Comparison of ENCODE assay signal across 12 cellular contexts in the genomic region with DNA sequence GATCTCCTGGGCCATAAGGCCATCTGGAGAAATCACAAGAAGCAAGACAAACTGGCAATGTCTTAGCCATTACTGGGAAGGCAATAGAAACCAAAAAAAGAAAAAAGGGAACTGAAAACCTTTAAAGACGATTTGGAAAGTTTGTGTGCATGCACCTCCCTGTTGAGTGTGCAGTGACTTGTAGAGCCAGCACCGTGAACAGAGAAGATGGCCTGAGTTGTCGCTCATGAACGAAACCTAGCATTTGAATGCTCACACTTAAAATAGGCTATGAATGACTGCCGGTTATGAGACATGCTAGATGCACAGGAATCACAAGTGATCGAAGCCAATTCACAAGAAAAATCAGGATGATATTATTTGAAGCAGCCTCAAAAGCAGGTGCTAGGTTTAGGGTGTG.
DNase-seq lines count a peak whose midpoint lies in the region; ATAC-seq and TF ChIP-seq lines count a peak whose summit lies in the region.
"Had no signal": no experiment of that assay in that cellular context is flagged by ENCODE, and none has a peak within 500 bp of the region (broad histone marks: within the 10 kb centered on the region; RNA-seq: fewer than 3 reads in every experiment).

No MANE protein-coding gene starts in this region.

- H3K27ac ChIP-seq in OCI-LY7 (ENCODE audit: low read depth, low read length, poor library complexity, severe bottlenecking), result peak overlapping the region; percentile 96
- H3K27ac ChIP-seq: VCaP had no signal

- H3K4me1 Mint-ChIP-seq in MCF 10A (ENCODE audit: insufficient read depth, unreplicated experiment), result no peaks in the 10 kb centered on the region

- TF ChIP-seq CTCF in GM10266 (IDR thresholded peaks at IDR 0.05; ENCODE audit: control insufficient read depth, insufficient read depth, low read depth, missing control alignments), result no peak
- TF ChIP-seq CTCF in OCI-LY7 (conservative IDR thresholded peaks at IDR 0.05; ENCODE audit: low read length), result no peak
- TF ChIP-seq CTCF in MCF 10A (IDR thresholded peaks at IDR 0.05; ENCODE audit: unreplicated experiment), result no peak
- TF ChIP-seq CTCF in omental fat pad (IDR thresholded peaks at IDR 0.05), result no peak

- H3K9me3 ChIP-seq in OCI-LY7 (ENCODE audit: low read length), result peaks cover 23% of the 10 kb centered on the region; the same call in 1 of the 2 replicates

- intact Hi-C loops in OCI-LY7 (cut with micrococcal nuclease; ENCODE audit: unreplicated experiment), result loop anchor here (1.0 to 5.0 kb wide), 6 partner anchors 16 to 165 kb away; partner anchors contain the start of gene ADO
- intact Hi-C loops in MCF 10A (cut with micrococcal nuclease), result no loop called here

- H3K4me2 ChIP-seq in OCI-LY7 (ENCODE audit: low read length), result peak overlapping the region; percentile 71

- peak overlapping the region; percentile 68; the same call in 1 of the 2 replicates for H2AFZ ChIP-seq in OCI-LY7 (ENCODE audit: low read length)

- CTCF ChIA-PET in OCI-LY7 (lab: Charles Lee; ENCODE audit: unreplicated experiment), result no interaction called here
- CTCF ChIA-PET in MCF 10A (lab: Yijun Ruan, JAX), result interaction anchor here (1.5 kb wide), 1 partner anchor 17 kb away, joined by 3 read pairs; no protein-coding TSS in a partner anchor

- no peak overlapping the region for H3K27ac Mint-ChIP-seq in MCF 10A (ENCODE audit: low read depth, unreplicated experiment)

- no peaks in the 10 kb centered on the region for H3K27me3 Mint-ChIP-seq in MCF 10A (ENCODE audit: insufficient read depth, unreplicated experiment)

- no peaks in the 10 kb centered on the region for H3K79me2 ChIP-seq in OCI-LY7 (ENCODE audit: insufficient read depth, low read depth, low read length)

- no peaks in the 10 kb centered on the region for H3K9me2 ChIP-seq in OCI-LY7 (ENCODE audit: insufficient read depth, low read length)

- peaks cover 11% of the 10 kb centered on the region for H3K36me3 ChIP-seq in OCI-LY7 (ENCODE audit: insufficient read depth, low read length)

- ATAC-seq in GM19467 (IDR thresholded peaks at IDR 0.05; ENCODE audit: unreplicated experiment) (peak; percentile 79), HG03066 (IDR thresholded peaks at IDR 0.05; ENCODE audit: low read depth, unreplicated experiment) (peak; percentile 67), omental fat pad (ENCODE audit: low FRiP score) (no peak)

- H3K4me3 Mint-ChIP-seq in MCF 10A (ENCODE audit: unreplicated experiment), result no peak overlapping the region

- peak; percentile 72 for DNase-seq in GM10266 (ENCODE audit: extremely low spot score)
- peak; percentile 99 for DNase-seq in OCI-LY7 (ENCODE audit: low spot score)
- no peak for DNase-seq in MCF 10A (ENCODE audit: unreplicated experiment)
- no peak for DNase-seq in omental fat pad (ENCODE audit: low spot score)
- DNase-seq in NCI-H2081 (lab: John Stamatoyannopoulos, UW), result no peak
- no peak for DNase-seq in HPDE6-E6E7 (ENCODE audit: extremely low spot score)
- DNase-seq: amniotic stem cell; NCI-H2171 treated with DMSO at 0.1 percent for 48 hours; stimulated activated CD4-positive, alpha-beta T cell treated with anti-CD3 and anti-CD28 coated beads, Interleukin-1b, Interleukin-23, amount 100 ng/mL, for 48 hours had no signal

- H3K9me3 Mint-ChIP-seq in MCF 10A (ENCODE audit: unreplicated experiment), result no peaks in the 10 kb centered on the region

- H4K20me1 ChIP-seq in OCI-LY7 (ENCODE audit: insufficient read depth, low read length), result no peaks in the 10 kb centered on the region

- H3K36me3 Mint-ChIP-seq in MCF 10A (ENCODE audit: insufficient read depth, unreplicated experiment), result no peaks in the 10 kb centered on the region

- peak overlapping the region; percentile 42 for H3K4me3 ChIP-seq in OCI-LY7 (ENCODE audit: low read depth, low read length, poor library complexity, severe bottlenecking)

- no TSS peak for BruUV-seq in OCI-LY7 (replicated peaks; lab: Mats Ljungman, UMichigan)
- no TSS peak for BruUV-seq in MCF 10A (replicated peaks; lab: Mats Ljungman, UMichigan)

- POLR2A ChIA-PET in OCI-LY7 (lab: Charles Lee), result interaction anchor here (1.3 to 8.6 kb wide), 3 partner anchors 15 to 18 kb away, joined by 4 to 80 read pairs (median 7); no protein-coding TSS in a partner anchor
- POLR2A ChIA-PET in MCF 10A (lab: Yijun Ruan, JAX), result no interaction called here

- H3K4me1 ChIP-seq in OCI-LY7 (ENCODE audit: insufficient read depth, low read length, poor library complexity, severe bottlenecking), result peaks cover 74% of the 10 kb centered on the region

Comparison
In these comparisons a context has a peak if more than half of its experiments do, and no peak if none do; other contexts are left out.
1. DNase-seq: peak in GM10266 (single experiment) and OCI-LY7 (single experiment); none in MCF 10A (single experiment), omental fat pad (single experiment), NCI-H2081 (0 of 2) and HPDE6-E6E7 (single experiment).